14 cellular contexts compared by ENCODE assay signal in genomic region chr3:107962946-107963345, GRCh38.
DNase-seq lines count a peak whose midpoint lies in the region; ATAC-seq and TF ChIP-seq lines count a peak whose summit lies in the region.
"Had no signal": no experiment of that assay in that cellular context is flagged by ENCODE, and none has a peak within 500 bp of the region (broad histone marks: within the 10 kb centered on the region; RNA-seq: fewer than 3 reads in every experiment).

No MANE protein-coding gene starts in this region.

- DNase-seq in ACHN (peak; percentile 34), HCEC 1CT (peak; percentile 22), WTC11 (ENCODE audit: low spot score) (no peak), fibroblast of villous mesenchyme (ENCODE audit: low read depth) (peak; percentile 43), D341Med (ENCODE audit: low spot score) (no peak), NCI-H1694 treated with DMSO at 0.1 percent for 48 hours (lab: John Stamatoyannopoulos, UW) (no peak)
- no peak for DNase-seq in activated T-cell treated with anti-CD3 and anti-CD28 coated beads, Interleukin-2, amount 50 U/mL, for 48 hours
- DNase-seq: activated CD8-positive, alpha-beta memory T cell treated with anti-CD3 and anti-CD28 coated beads, Interleukin-2, amount 10 ng/mL, durations not matched to agents 7 days and 5 days; midbrain; NCI-H2081 treated with DMSO at 0.1 percent for 48 hours; T-helper 9 cell had no signal

- POLR2A ChIA-PET in WTC11 (lab: Charles Lee) = interaction anchor here (0.6 kb wide), 1 partner anchor 332 kb away, joined by 7 read pairs; no protein-coding TSS in a partner anchor

- TF ChIP-seq CTCF in WTC11 (IDR thresholded peaks at IDR 0.05) = no peak
- no peak for TF ChIP-seq CTCF in fibroblast of villous mesenchyme (IDR thresholded peaks at IDR 0.05; ENCODE audit: insufficient read depth, low read depth, low read length)

- peaks cover 20% of the 10 kb centered on the region for H3K4me1 Mint-ChIP-seq in WTC11
- H3K4me1 Mint-ChIP-seq: activated CD8-positive, alpha-beta memory T cell treated with anti-CD3 and anti-CD28 coated beads, Interleukin-2, amount 10 ng/mL, durations not matched to agents 7 days and 5 days had no signal

- H3K36me3 Mint-ChIP-seq in WTC11 = no peaks in the 10 kb centered on the region
- H3K36me3 Mint-ChIP-seq: activated CD8-positive, alpha-beta memory T cell treated with anti-CD3 and anti-CD28 coated beads, Interleukin-2, amount 10 ng/mL, durations not matched to agents 7 days and 5 days; activated naive CD8-positive, alpha-beta T cell had no signal

- H3K27me3 Mint-ChIP-seq in WTC11 (ENCODE audit: low read depth) = no peaks in the 10 kb centered on the region
- H3K27me3 Mint-ChIP-seq: activated CD8-positive, alpha-beta memory T cell treated with anti-CD3 and anti-CD28 coated beads, Interleukin-2, amount 10 ng/mL, durations not matched to agents 7 days and 5 days; activated naive CD8-positive, alpha-beta T cell had no signal

- H3K27ac Mint-ChIP-seq in WTC11 = no peak overlapping the region
- H3K27ac Mint-ChIP-seq: activated CD8-positive, alpha-beta memory T cell treated with anti-CD3 and anti-CD28 coated beads, Interleukin-2, amount 10 ng/mL, durations not matched to agents 7 days and 5 days; activated naive CD8-positive, alpha-beta T cell had no signal

- H3K9me3 Mint-ChIP-seq in WTC11 = peaks cover 13% of the 10 kb centered on the region; the same call in 1 of the 2 replicates

- H3K4me3 Mint-ChIP-seq in WTC11 = no peak overlapping the region
- H3K4me3 Mint-ChIP-seq: activated CD8-positive, alpha-beta memory T cell treated with anti-CD3 and anti-CD28 coated beads, Interleukin-2, amount 10 ng/mL, durations not matched to agents 7 days and 5 days; activated naive CD8-positive, alpha-beta T cell had no signal

- peak; percentile 70 for ATAC-seq in WTC11
- ATAC-seq in GM18498 (IDR thresholded peaks at IDR 0.05; ENCODE audit: unreplicated experiment) = no peak
- ATAC-seq: activated CD8-positive, alpha-beta memory T cell treated with anti-CD3 and anti-CD28 coated beads, Interleukin-2, amount 10 ng/mL, durations not matched to agents 7 days and 5 days had no signal

- CTCF ChIA-PET in WTC11 (lab: Charles Lee) = no interaction called here

- no peak overlapping the region for H3K4me3 ChIP-seq in fibroblast of villous mesenchyme (ENCODE audit: low read depth, low read length)
- H3K4me3 ChIP-seq: vagina had no signal

- in situ Hi-C loops in ACHN (cut with HindIII; ENCODE audit: low pct_ligation_motif_present, low pct_unique_long_range_greater_than_20kb, low sequenced_read_pairs) = no loop called here

TF ChIP-seq in WTC11, 78 proteins besides CTCF, POLR2A, EP300 and RAD21:
- TF ChIP-seq OVOL2 (CRISPR knock-in tag; IDR thresholded peaks at IDR 0.05; ENCODE audit: borderline replicate concordance) (no peak), ZNF219 (CRISPR knock-in tag; IDR thresholded peaks at IDR 0.05; ENCODE audit: borderline replicate concordance) (no peak), ATF1 (CRISPR knock-in tag; IDR thresholded peaks at IDR 0.05) (no peak), ZNF532 (CRISPR knock-in tag; IDR thresholded peaks at IDR 0.05; ENCODE audit: borderline replicate concordance) (no peak), FOXP1 (CRISPR knock-in tag; IDR thresholded peaks at IDR 0.05; ENCODE audit: borderline replicate concordance) (no peak), SOX15 (CRISPR knock-in tag; IDR thresholded peaks at IDR 0.05) (no peak), CREB1 (CRISPR knock-in tag; IDR thresholded peaks at IDR 0.05) (no peak), ZNF396 (CRISPR knock-in tag; IDR thresholded peaks at IDR 0.05; ENCODE audit: borderline replicate concordance) (no peak), GABPB1 (CRISPR knock-in tag; IDR thresholded peaks at IDR 0.05) (no peak), NR1H2 (CRISPR knock-in tag; IDR thresholded peaks at IDR 0.05) (no peak), GRHL2 (CRISPR knock-in tag; IDR thresholded peaks at IDR 0.05; ENCODE audit: insufficient replicate concordance, severe bottlenecking) (no peak)
- TF ChIP-seq, protein P1, sequence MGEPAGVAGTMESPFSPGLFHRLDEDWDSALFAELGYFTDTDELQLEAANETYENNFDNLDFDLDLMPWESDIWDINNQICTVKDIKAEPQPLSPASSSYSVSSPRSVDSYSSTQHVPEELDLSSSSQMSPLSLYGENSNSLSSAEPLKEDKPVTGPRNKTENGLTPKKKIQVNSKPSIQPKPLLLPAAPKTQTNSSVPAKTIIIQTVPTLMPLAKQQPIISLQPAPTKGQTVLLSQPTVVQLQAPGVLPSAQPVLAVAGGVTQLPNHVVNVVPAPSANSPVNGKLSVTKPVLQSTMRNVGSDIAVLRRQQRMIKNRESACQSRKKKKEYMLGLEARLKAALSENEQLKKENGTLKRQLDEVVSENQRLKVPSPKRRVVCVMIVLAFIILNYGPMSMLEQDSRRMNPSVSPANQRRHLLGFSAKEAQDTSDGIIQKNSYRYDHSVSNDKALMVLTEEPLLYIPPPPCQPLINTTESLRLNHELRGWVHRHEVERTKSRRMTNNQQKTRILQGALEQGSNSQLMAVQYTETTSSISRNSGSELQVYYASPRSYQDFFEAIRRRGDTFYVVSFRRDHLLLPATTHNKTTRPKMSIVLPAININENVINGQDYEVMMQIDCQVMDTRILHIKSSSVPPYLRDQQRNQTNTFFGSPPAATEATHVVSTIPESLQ (CRISPR knock-in tag; IDR thresholded peaks at IDR 0.05) = no peak
- TF ChIP-seq, protein P2, sequence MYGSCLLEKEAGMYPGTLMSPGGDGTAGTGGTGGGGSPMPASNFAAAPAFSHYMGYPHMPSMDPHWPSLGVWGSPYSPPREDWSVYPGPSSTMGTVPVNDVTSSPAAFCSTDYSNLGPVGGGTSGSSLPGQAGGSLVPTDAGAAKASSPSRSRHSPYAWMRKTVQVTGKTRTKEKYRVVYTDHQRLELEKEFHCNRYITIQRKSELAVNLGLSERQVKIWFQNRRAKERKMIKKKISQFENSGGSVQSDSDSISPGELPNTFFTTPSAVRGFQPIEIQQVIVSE (CRISPR knock-in tag; IDR thresholded peaks at IDR 0.05; ENCODE audit: borderline replicate concordance) = no peak
TF ChIP-seq in WTC11: peak in this region for 0.

Comparison
In these comparisons a context has a peak if more than half of its experiments do, and no peak if none do; other contexts are left out.
1. DNase-seq: peak in ACHN (single experiment), HCEC 1CT (single experiment) and fibroblast of villous mesenchyme (single experiment); none in WTC11 (single experiment), activated T-cell treated with anti-CD3 and anti-CD28 coated beads, Interleukin-2, amount 50 U/mL, for 48 hours (0 of 2), D341Med (single experiment) and NCI-H1694 treated with DMSO at 0.1 percent for 48 hours (single experiment).